38 cellular contexts compared by ENCODE assay signal in the genomic region with DNA sequence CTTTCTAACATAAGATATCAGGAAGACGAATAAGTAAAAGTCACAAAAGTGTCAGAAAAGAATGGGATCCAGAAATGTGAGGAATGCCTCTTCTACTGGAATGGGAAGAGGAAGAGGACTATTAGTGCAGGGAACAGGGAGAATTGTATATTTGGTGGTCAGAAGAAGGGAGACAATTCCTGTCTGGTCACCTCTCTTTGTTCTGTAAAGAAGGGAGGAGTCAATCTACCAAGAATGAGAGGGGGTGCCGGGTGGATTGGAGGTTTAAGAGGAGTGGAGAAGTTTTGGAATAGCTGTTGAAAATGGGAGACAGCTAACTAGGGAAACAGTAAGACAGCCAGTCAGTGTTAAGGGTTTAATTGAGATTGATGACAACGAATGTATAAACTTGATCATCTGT.
"Had no signal": no experiment of that assay in that cellular context is flagged by ENCODE, and none has a peak within 500 bp of the region (broad histone marks: within the 10 kb centered on the region; RNA-seq: fewer than 3 reads in every experiment).

No MANE protein-coding gene starts in this region.

- H3K4me3 ChIP-seq: adrenal gland, ascending aorta, body of pancreas, breast epithelium, cardiac muscle cell had no signal

- H3K27ac ChIP-seq: adrenal gland, ascending aorta, body of pancreas, brain microvascular endothelial cell, breast epithelium, cardiac muscle cell had no signal

- H3K36me3 ChIP-seq: adrenal gland, ascending aorta, brain microvascular endothelial cell, breast epithelium, cardiac muscle cell had no signal

- H3K9me3 Mint-ChIP-seq: activated naive CD4-positive, alpha-beta T cell treated with anti-CD3 and anti-CD28 coated beads for 36 hours; activated naive CD4-positive, alpha-beta T cell treated with anti-CD3 and anti-CD28 coated beads, Interleukin-2, amount 10 ng/mL, durations not matched to agents 7 days and 5 days; activated naive CD4-positive, alpha-beta T cell treated with anti-CD3 and anti-CD28 coated beads, Interleukin-2, amount 50 U/mL, for 24 hours; activated naive CD4-positive, alpha-beta T cell treated with anti-CD3 and anti-CD28 coated beads, Interleukin-2, amount 50 U/mL, for 72 hours; activated naive CD8-positive, alpha-beta T cell treated with anti-CD3 and anti-CD28 coated beads for 36 hours; activated naive CD8-positive, alpha-beta T cell treated with anti-CD3 and anti-CD28 coated beads, Interleukin-2, amount 10 ng/mL, durations not matched to agents 7 days and 5 days; activated naive CD8-positive, alpha-beta T cell treated with anti-CD3 and anti-CD28 coated beads, Interleukin-2, amount 50 U/mL, for 24 hours; activated T-cell treated with anti-CD3 and anti-CD28 coated beads, Interleukin-2, amount 50 U/mL, for 24 hours; activated T-cell treated with anti-CD3 and anti-CD28 coated beads, Interleukin-2, amount 50 U/mL, for 4 hours; activated T-cell treated with anti-CD3 and anti-CD28 coated beads, Interleukin-2, amount 50 U/mL, for 72 hours; activated T-helper 1 cell treated with anti-CD3 and anti-CD28 coated beads, Interleukin-12 subunit alpha, Interleukin-12 subunit beta, Interleukin-2, Interleukin-4 antibody, amounts not matched to agents 30 ng/mL and 10 ng/mL and 1 ng/mL, durations not matched to agents 14 hours and 24 hours and 36 hours; activated T-helper 17 cell treated with anti-CD3 and anti-CD28 coated beads, Interleukin-2, amount 50 U/mL, for 72 hours; activated T-helper 2 cell treated with anti-CD3 and anti-CD28 coated beads, Interferon-gamma antibody, Interleukin-2, Interleukin-4, amounts not matched to agents 10 μg/mL and 5 μg/mL and 100 μg/mL, durations not matched to agents 14 hours and 24 hours and 36 hours; brain; central memory CD8-positive, alpha-beta T cell had no signal

- H3K4me1 Mint-ChIP-seq: activated naive CD4-positive, alpha-beta T cell treated with anti-CD3 and anti-CD28 coated beads, Interleukin-2, amount 10 ng/mL, durations not matched to agents 7 days and 5 days; activated naive CD4-positive, alpha-beta T cell treated with anti-CD3 and anti-CD28 coated beads, Interleukin-2, amount 50 U/mL, for 24 hours; activated naive CD8-positive, alpha-beta T cell treated with anti-CD3 and anti-CD28 coated beads for 36 hours; activated naive CD8-positive, alpha-beta T cell treated with anti-CD3 and anti-CD28 coated beads, Interleukin-2, amount 10 ng/mL, durations not matched to agents 7 days and 5 days; activated naive CD8-positive, alpha-beta T cell treated with anti-CD3 and anti-CD28 coated beads, Interleukin-2, amount 50 U/mL, for 24 hours; activated T-helper 17 cell treated with anti-CD3 and anti-CD28 coated beads, Interleukin-2, amount 50 U/mL, for 72 hours; brain; central memory CD8-positive, alpha-beta T cell had no signal

- ATAC-seq: activated naive CD4-positive, alpha-beta T cell treated with anti-CD3 and anti-CD28 coated beads, Interleukin-2, amount 50 U/mL, for 72 hours; activated naive CD8-positive, alpha-beta T cell treated with anti-CD3 and anti-CD28 coated beads, Interleukin-2, amount 50 U/mL, for 24 hours; activated T-cell treated with anti-CD3 and anti-CD28 coated beads, Interleukin-2, amount 50 U/mL, for 4 hours; activated T-cell treated with anti-CD3 and anti-CD28 coated beads, Interleukin-2, amount 50 U/mL, for 72 hours; activated T-helper 17 cell treated with anti-CD3 and anti-CD28 coated beads, Interleukin-2, amount 50 U/mL, for 72 hours; body of pancreas had no signal

- H3K9me3 ChIP-seq: adrenal gland, ascending aorta, breast epithelium had no signal

- H3K27me3 ChIP-seq: adrenal gland, ascending aorta, body of pancreas, brain microvascular endothelial cell, breast epithelium, cardiac muscle cell had no signal

- H3K36me3 Mint-ChIP-seq: activated naive CD4-positive, alpha-beta T cell treated with anti-CD3 and anti-CD28 coated beads, Interleukin-2, amount 50 U/mL, for 24 hours; activated naive CD4-positive, alpha-beta T cell treated with anti-CD3 and anti-CD28 coated beads, Interleukin-2, amount 50 U/mL, for 72 hours; activated naive CD8-positive, alpha-beta T cell treated with anti-CD3 and anti-CD28 coated beads for 36 hours; activated naive CD8-positive, alpha-beta T cell treated with anti-CD3 and anti-CD28 coated beads, Interleukin-2, amount 10 ng/mL, durations not matched to agents 7 days and 5 days; brain had no signal

- DNase-seq: activated effector memory CD4-positive, alpha-beta T cell treated with anti-CD3 and anti-CD28 coated beads, Interleukin-2, amount 50 U/mL, for 16 hours; activated effector memory CD4-positive, alpha-beta T cell treated with Interleukin-2 at 50 U/mL for 16 hours; activated gamma-delta T cell; activated gamma-delta T cell treated with Interleukin-2 at 50 U/mL for 16 hours; activated naive CD4-positive, alpha-beta T cell; activated naive CD4-positive, alpha-beta T cell treated with anti-CD3 and anti-CD28 coated beads for 36 hours; activated naive CD4-positive, alpha-beta T cell treated with anti-CD3 and anti-CD28 coated beads, Interleukin-2, amount 10 ng/mL, durations not matched to agents 7 days and 5 days; activated naive CD4-positive, alpha-beta T cell treated with anti-CD3 and anti-CD28 coated beads, Interleukin-2, amount 50 U/mL, for 16 hours; activated naive CD4-positive, alpha-beta T cell treated with Interleukin-2 at 50 U/mL for 16 hours; activated naive CD8-positive, alpha-beta T cell treated with anti-CD3 and anti-CD28 coated beads for 36 hours; activated naive CD8-positive, alpha-beta T cell treated with anti-CD3 and anti-CD28 coated beads, Interleukin-2, amount 10 ng/mL, durations not matched to agents 7 days and 5 days; activated naive CD8-positive, alpha-beta T cell treated with anti-CD3 and anti-CD28 coated beads, Interleukin-2, amount 50 U/mL, for 24 hours; activated T-cell treated with anti-CD3 and anti-CD28 coated beads, Interleukin-2, amount 50 U/mL, for 1 hour; activated T-cell treated with anti-CD3 and anti-CD28 coated beads, Interleukin-2, amount 50 U/mL, for 24 hours; activated T-cell treated with anti-CD3 and anti-CD28 coated beads, Interleukin-2, amount 50 U/mL, for 4 hours; activated T-cell treated with anti-CD3 and anti-CD28 coated beads, Interleukin-2, amount 50 U/mL, for 48 hours; activated T-cell treated with anti-CD3 and anti-CD28 coated beads, Interleukin-2, amount 50 U/mL, for 72 hours; adrenal gland; amniotic stem cell; amygdala; anterior cingulate cortex; aorta; body of pancreas; brain microvascular endothelial cell; caudate nucleus; central memory CD4-positive, alpha-beta T cell; cerebellar nuclear complex had no signal

- H3K4me1 ChIP-seq: adrenal gland, body of pancreas, breast epithelium had no signal

- H3K27me3 Mint-ChIP-seq: activated naive CD4-positive, alpha-beta T cell treated with anti-CD3 and anti-CD28 coated beads, Interleukin-2, amount 10 ng/mL, durations not matched to agents 7 days and 5 days; activated naive CD4-positive, alpha-beta T cell treated with anti-CD3 and anti-CD28 coated beads, Interleukin-2, amount 50 U/mL, for 24 hours; activated naive CD8-positive, alpha-beta T cell; activated naive CD8-positive, alpha-beta T cell treated with anti-CD3 and anti-CD28 coated beads for 36 hours; activated naive CD8-positive, alpha-beta T cell treated with anti-CD3 and anti-CD28 coated beads, Interleukin-2, amount 10 ng/mL, durations not matched to agents 7 days and 5 days; activated T-helper 17 cell treated with anti-CD3 and anti-CD28 coated beads, Interleukin-2, amount 50 U/mL, for 72 hours; brain; central memory CD8-positive, alpha-beta T cell had no signal

- H3K27ac Mint-ChIP-seq: activated naive CD4-positive, alpha-beta T cell treated with anti-CD3 and anti-CD28 coated beads for 36 hours; activated naive CD4-positive, alpha-beta T cell treated with anti-CD3 and anti-CD28 coated beads, Interleukin-2, amount 10 ng/mL, durations not matched to agents 7 days and 5 days; activated naive CD4-positive, alpha-beta T cell treated with anti-CD3 and anti-CD28 coated beads, Interleukin-2, amount 50 U/mL, for 24 hours; activated naive CD4-positive, alpha-beta T cell treated with anti-CD3 and anti-CD28 coated beads, Interleukin-2, amount 50 U/mL, for 72 hours; activated naive CD8-positive, alpha-beta T cell; activated naive CD8-positive, alpha-beta T cell treated with anti-CD3 and anti-CD28 coated beads for 36 hours; activated naive CD8-positive, alpha-beta T cell treated with anti-CD3 and anti-CD28 coated beads, Interleukin-2, amount 10 ng/mL, durations not matched to agents 7 days and 5 days; activated naive CD8-positive, alpha-beta T cell treated with anti-CD3 and anti-CD28 coated beads, Interleukin-2, amount 50 U/mL, for 24 hours; activated T-cell treated with anti-CD3 and anti-CD28 coated beads, Interleukin-2, amount 50 U/mL, for 24 hours; activated T-cell treated with anti-CD3 and anti-CD28 coated beads, Interleukin-2, amount 50 U/mL, for 72 hours; activated T-helper 1 cell treated with anti-CD3 and anti-CD28 coated beads, Interleukin-12 subunit alpha, Interleukin-12 subunit beta, Interleukin-2, Interleukin-4 antibody, amounts not matched to agents 30 ng/mL and 10 ng/mL and 1 ng/mL, durations not matched to agents 14 hours and 24 hours and 36 hours; activated T-helper 17 cell treated with anti-CD3 and anti-CD28 coated beads, Interleukin-2, amount 50 U/mL, for 72 hours; activated T-helper 2 cell treated with anti-CD3 and anti-CD28 coated beads, Interferon-gamma antibody, Interleukin-2, Interleukin-4, amounts not matched to agents 10 μg/mL and 5 μg/mL and 100 μg/mL, durations not matched to agents 14 hours and 24 hours and 36 hours; brain had no signal

- H3K4me3 Mint-ChIP-seq: activated naive CD4-positive, alpha-beta T cell treated with anti-CD3 and anti-CD28 coated beads for 36 hours; activated naive CD4-positive, alpha-beta T cell treated with anti-CD3 and anti-CD28 coated beads, Interleukin-2, amount 10 ng/mL, durations not matched to agents 7 days and 5 days; activated naive CD4-positive, alpha-beta T cell treated with anti-CD3 and anti-CD28 coated beads, Interleukin-2, amount 50 U/mL, for 24 hours; activated naive CD8-positive, alpha-beta T cell; activated naive CD8-positive, alpha-beta T cell treated with anti-CD3 and anti-CD28 coated beads for 36 hours; activated naive CD8-positive, alpha-beta T cell treated with anti-CD3 and anti-CD28 coated beads, Interleukin-2, amount 10 ng/mL, durations not matched to agents 7 days and 5 days; activated naive CD8-positive, alpha-beta T cell treated with anti-CD3 and anti-CD28 coated beads, Interleukin-2, amount 50 U/mL, for 24 hours; activated T-cell treated with anti-CD3 and anti-CD28 coated beads, Interleukin-2, amount 50 U/mL, for 24 hours; activated T-cell treated with anti-CD3 and anti-CD28 coated beads, Interleukin-2, amount 50 U/mL, for 4 hours; activated T-cell treated with anti-CD3 and anti-CD28 coated beads, Interleukin-2, amount 50 U/mL, for 72 hours; activated T-helper 1 cell treated with anti-CD3 and anti-CD28 coated beads, Interleukin-12 subunit alpha, Interleukin-12 subunit beta, Interleukin-2, Interleukin-4 antibody, amounts not matched to agents 30 ng/mL and 10 ng/mL and 1 ng/mL, durations not matched to agents 14 hours and 24 hours and 36 hours; activated T-helper 17 cell treated with anti-CD3 and anti-CD28 coated beads, Interleukin-2, amount 50 U/mL, for 72 hours; brain; central memory CD8-positive, alpha-beta T cell had no signal
